ENCODE assay signal across 10 cellular contexts in the genomic region with DNA sequence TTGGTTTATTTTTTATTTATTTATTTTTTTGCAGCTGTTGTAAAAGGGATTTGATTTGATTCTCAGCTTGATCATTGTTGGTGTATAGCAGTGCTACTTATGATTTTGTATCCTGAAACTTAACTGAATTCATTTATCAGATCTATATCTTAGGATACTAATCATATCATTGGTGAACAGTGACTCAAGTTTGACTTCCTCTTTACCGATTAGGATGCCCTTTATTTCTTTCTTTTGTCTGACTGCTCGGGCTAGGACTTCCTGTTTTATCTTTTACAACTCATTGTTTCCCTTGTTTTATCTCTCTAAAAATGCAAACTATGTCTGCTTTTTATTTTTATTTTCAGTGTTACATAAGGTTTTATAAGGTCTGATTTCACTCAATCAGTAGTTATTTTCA. TPM values are rescaled to one million over a fixed set of nuclear protein-coding genes. Genes with fewer than 3 reads are reported as not detected.
DNase-seq lines count a peak whose midpoint lies in the region; ATAC-seq and TF ChIP-seq lines count a peak whose summit lies in the region.
"Had no signal": no experiment of that assay in that cellular context is flagged by ENCODE, and none has a peak within 500 bp of the region (broad histone marks: within the 10 kb centered on the region; RNA-seq: fewer than 3 reads in every experiment).

No MANE protein-coding gene starts in this region.

- peaks cover 5% of the 10 kb centered on the region for H3K9me3 Mint-ChIP-seq in HFFc6

- peaks cover 37 to 64% (median 45%) of the 10 kb centered on the region in 11 experiments for H3K36me3 ChIP-seq in BLaER1 treated with 17β-estradiol and CSF1 and Interleukin-3, amounts not matched to agents 10 nM and 100 nM
- H3K36me3 ChIP-seq in esophagus squamous epithelium: peaks cover 0 to 35% (median 4%) of the 10 kb centered on the region in 3 donors

- TF ChIP-seq CTCF in HFFc6 (IDR thresholded peaks at IDR 0.05): no peak
- TF ChIP-seq CTCF in fibroblast of the aortic adventitia (IDR thresholded peaks at IDR 0.05; ENCODE audit: insufficient read depth, low read length): no peak
- TF ChIP-seq CTCF in esophagus squamous epithelium (IDR thresholded peaks at IDR 0.05): no peak

- no peak for TF ChIP-seq POLR2A in esophagus squamous epithelium (IDR thresholded peaks at IDR 0.05)

- intact Hi-C loops in esophagus squamous epithelium (cut with DNase I): no loop called here

- H3K9me3 ChIP-seq in BLaER1 treated with 17β-estradiol and CSF1 and Interleukin-3, amounts not matched to agents 10 nM and 100 nM (replicated peaks in 1 of 11): peaks cover 16 to 38% (median 27%) of the 10 kb centered on the region in 11 experiments
- H3K9me3 ChIP-seq in esophagus squamous epithelium: peaks cover 0 to 12% (median 4%) of the 10 kb centered on the region in 3 donors

- peak overlapping the region; percentile 76 for H3K4me3 Mint-ChIP-seq in HFFc6

- H3K4me2 ChIP-seq in BLaER1 treated with 17β-estradiol and CSF1 and Interleukin-3, amounts not matched to agents 10 nM and 100 nM: peak overlapping the region; percentile 7 to 78 (median 64); a peak in 20 of 22 replicates

- H3K4me1 ChIP-seq in BLaER1 treated with 17β-estradiol and CSF1 and Interleukin-3, amounts not matched to agents 10 nM and 100 nM: peaks cover 19 to 62% (median 26%) of the 10 kb centered on the region in 10 experiments; a peak in 19 of 20 replicates
- peaks cover 0 to 28% (median 2%) of the 10 kb centered on the region in 3 donors for H3K4me1 ChIP-seq in esophagus squamous epithelium

- DNase-seq in HFFc6 (no peak), SKM-1 (lab: John Stamatoyannopoulos, UW; ENCODE audit: unreplicated experiment) (peak; percentile 60), fibroblast of the aortic adventitia (ENCODE audit: low read depth) (peak; percentile 58), NCI-H146 (lab: John Stamatoyannopoulos, UW) (no peak), NCI-H774 (lab: John Stamatoyannopoulos, UW) (no peak), esophagus squamous epithelium (lab: John Stamatoyannopoulos, UW) (no peak)
- DNase-seq: foreskin melanocyte, NCI-H2107 had no signal

- ATAC-seq in HG02642 (IDR thresholded peaks at IDR 0.05; ENCODE audit: poor library complexity, unreplicated experiment): no peak

- peak overlapping the region in 6 of 11 experiments; percentile 14 to 70 (median 59); a peak in 8 of 22 replicates for H3K9ac ChIP-seq in BLaER1 treated with 17β-estradiol and CSF1 and Interleukin-3, amounts not matched to agents 10 nM and 100 nM

- peaks cover 62% of the 10 kb centered on the region for H3K4me1 Mint-ChIP-seq in HFFc6 (ENCODE audit: low read depth)

- peaks cover 0 to 51% (median 0%) of the 10 kb centered on the region in 11 experiments; a peak in 6 of 22 replicates for H4K20me1 ChIP-seq in BLaER1 treated with 17β-estradiol and CSF1 and Interleukin-3, amounts not matched to agents 10 nM and 100 nM

- H3K27me3 Mint-ChIP-seq in HFFc6 (ENCODE audit: insufficient read depth): no peaks in the 10 kb centered on the region

- peak overlapping the region; percentile 11 to 85 (median 63); a peak in 19 of 22 replicates for H3K27ac ChIP-seq in BLaER1 treated with 17β-estradiol and CSF1 and Interleukin-3, amounts not matched to agents 10 nM and 100 nM
- peak overlapping the region in 1 of 4 donors; percentile 15 for H3K27ac ChIP-seq in esophagus squamous epithelium

- no peaks in the 10 kb centered on the region for H3K27me3 ChIP-seq in BLaER1 treated with 17β-estradiol and CSF1 and Interleukin-3, amounts not matched to agents 10 nM and 100 nM
- H3K27me3 ChIP-seq in esophagus squamous epithelium: no peaks in the 10 kb centered on the region

- 40 to 52% methylated on average over 2 of the region's 2 CpGs for WGBS in esophagus squamous epithelium, 2 donors

- peak overlapping the region in 1 of 10 experiments; percentile 29; a peak in 2 of 20 replicates for H3K4me3 ChIP-seq in BLaER1 treated with 17β-estradiol and CSF1 and Interleukin-3, amounts not matched to agents 10 nM and 100 nM
- H3K4me3 ChIP-seq in fibroblast of the aortic adventitia (ENCODE audit: low read depth, low read length) (no peak overlapping the region), esophagus squamous epithelium (no peak overlapping the region)

- H3K27ac Mint-ChIP-seq in HFFc6: peak overlapping the region; percentile 76

- peaks cover 46% of the 10 kb centered on the region for H3K36me3 Mint-ChIP-seq in HFFc6 (ENCODE audit: low read depth)

RNA-seq across cellular contexts. Expression of a gene that starts 23.6 kb away (rescaled TPM):
- 10 to 100 TPM; 70.5 to 74.9 (median 72.8) TPM for total RNA-seq in HFFc6 (2021; fragmentation: NEBNext Ultra II Directional; extraction: Animal tissue kit (Norgen Biotek cat#: 25700))
- 151 and 169 TPM in 2 replicates for total RNA-seq in fibroblast of the aortic adventitia (ENCODE audit: low replicate concordance)
- total RNA-seq in esophagus squamous epithelium: 10 to 100 TPM; 17.8 to 69.0 (median 45.5) TPM

Comparison
In these comparisons a context has a peak if more than half of its experiments do, and no peak if none do; other contexts are left out.
1. DNase-seq: peak in SKM-1 (single experiment) and fibroblast of the aortic adventitia (single experiment); none in HFFc6 (single experiment), NCI-H146 (single experiment), NCI-H774 (single experiment) and esophagus squamous epithelium (single experiment).